1 cellular context compared by ENCODE assay signal in the genomic region with DNA sequence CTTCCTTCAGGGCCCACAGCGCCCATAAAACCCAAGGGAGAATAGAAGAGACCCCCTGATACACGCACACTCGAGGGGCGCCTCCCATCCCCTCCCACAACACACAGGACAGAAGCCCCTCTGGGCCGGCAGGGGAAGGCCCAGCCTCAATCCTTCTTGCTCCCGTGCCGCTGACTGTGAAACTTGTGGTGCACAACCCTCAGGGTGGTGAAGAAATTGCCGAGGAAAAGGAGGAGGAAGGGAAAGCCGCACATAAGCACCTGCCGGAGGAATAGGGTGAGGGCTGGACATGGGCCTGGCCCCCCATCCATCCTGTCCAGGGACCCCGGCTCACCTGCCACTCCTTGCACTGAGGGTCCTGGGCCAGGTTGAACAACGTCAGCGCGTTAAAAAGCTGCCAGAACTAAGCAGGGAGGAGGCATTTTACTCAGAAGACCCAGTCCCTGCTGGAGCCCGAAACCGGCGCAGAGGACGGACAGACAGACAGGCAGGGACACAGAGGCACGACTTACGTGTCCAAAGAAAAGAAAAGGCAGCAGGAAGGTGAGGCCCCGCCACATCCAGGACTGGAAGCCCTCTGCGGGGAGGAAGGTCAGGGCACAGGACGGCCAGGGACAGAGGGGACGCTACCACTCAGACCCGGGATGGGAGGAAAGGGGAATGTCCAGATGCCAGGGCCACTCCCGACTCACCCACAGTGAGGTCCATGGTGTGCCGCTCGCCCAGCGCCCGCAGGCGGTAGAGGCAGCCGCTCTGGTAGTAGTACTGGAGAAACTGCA.
TF ChIP-seq lines count a peak whose summit lies in the region.

No MANE protein-coding gene starts in this region.

TF ChIP-seq in IMR-90, 13 proteins besides CTCF, POLR2A, EP300 and RAD21:
- TF ChIP-seq RCOR1 (IDR thresholded peaks at IDR 0.05; ENCODE audit: insufficient replicate concordance, low read length), result no peak
- no peak for TF ChIP-seq MXI1 (IDR thresholded peaks at IDR 0.05; ENCODE audit: borderline replicate concordance, low read depth, low read length)
- TF ChIP-seq, protein P1, sequence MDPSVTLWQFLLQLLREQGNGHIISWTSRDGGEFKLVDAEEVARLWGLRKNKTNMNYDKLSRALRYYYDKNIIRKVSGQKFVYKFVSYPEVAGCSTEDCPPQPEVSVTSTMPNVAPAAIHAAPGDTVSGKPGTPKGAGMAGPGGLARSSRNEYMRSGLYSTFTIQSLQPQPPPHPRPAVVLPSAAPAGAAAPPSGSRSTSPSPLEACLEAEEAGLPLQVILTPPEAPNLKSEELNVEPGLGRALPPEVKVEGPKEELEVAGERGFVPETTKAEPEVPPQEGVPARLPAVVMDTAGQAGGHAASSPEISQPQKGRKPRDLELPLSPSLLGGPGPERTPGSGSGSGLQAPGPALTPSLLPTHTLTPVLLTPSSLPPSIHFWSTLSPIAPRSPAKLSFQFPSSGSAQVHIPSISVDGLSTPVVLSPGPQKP (IDR thresholded peaks at IDR 0.05; ENCODE audit: borderline replicate concordance, low read depth, low read length), result no peak
- TF ChIP-seq RFX5 (IDR thresholded peaks at IDR 0.05; ENCODE audit: low read depth, low read length), result no peak
